8 cellular contexts compared by ENCODE assay signal in the genomic region with DNA sequence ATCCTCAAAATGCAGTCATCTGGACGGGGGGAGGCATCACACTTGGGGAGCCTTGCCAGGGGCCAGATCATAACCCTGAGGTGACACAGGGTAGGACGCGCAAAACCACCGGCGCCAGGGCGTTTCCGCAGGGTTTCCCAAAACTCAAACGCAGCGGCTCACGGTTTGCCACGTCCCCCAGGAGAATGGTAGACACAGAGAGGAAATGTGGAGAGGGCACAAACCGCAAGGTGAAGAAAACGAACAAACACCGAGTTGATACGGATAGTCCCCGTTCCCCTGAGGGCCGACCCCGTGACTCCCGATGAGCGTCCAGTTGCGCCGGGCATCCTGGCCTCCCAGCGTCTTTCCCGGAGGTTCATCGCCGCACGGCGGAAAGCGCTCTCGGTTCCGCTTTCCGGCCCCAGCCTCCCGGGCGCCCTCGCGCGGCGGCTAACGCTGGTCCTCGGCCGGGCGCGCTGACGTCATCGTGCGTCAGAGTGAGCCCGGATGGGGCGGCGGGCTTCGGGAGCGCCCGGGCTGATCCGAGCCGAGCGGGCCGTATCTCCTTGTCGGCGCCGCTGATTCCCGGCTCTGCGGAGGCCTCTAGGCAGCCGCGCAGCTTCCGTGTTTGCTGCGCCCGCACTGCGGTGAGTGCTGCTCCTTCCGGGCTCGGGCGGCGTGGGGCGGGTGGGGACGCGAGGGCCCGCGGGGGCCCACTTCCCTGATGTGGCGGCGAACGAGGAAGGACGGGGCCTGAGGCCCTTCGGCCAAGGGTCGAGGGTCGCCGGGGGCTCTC. TPM values are rescaled to one million over a fixed set of nuclear protein-coding genes. Genes with fewer than 3 reads are reported as not detected.
A peak's percentile ranks its signal among the peaks of the same experiment; 100 is the strongest.
DNase-seq lines count a peak whose midpoint lies in the region; ATAC-seq and TF ChIP-seq lines count a peak whose summit lies in the region.

A gene (plus strand): TSS at position 467 of the 778 bp plus-strand sequence. CDS start 2,641 bp downstream, outside the sequence.

- peak; percentile 57 for TF ChIP-seq EP300 in neural cell (conservative IDR thresholded peaks at IDR 0.05; ENCODE audit: poor library complexity, severe bottlenecking)

- H3K27me3 ChIP-seq in GM23338 (ENCODE audit: insufficient read depth) (no peaks in the 10 kb centered on the region), neural cell (ENCODE audit: insufficient read depth, low read depth, low read length) (no peaks in the 10 kb centered on the region), stomach smooth muscle (ENCODE audit: control insufficient read depth in 1 of 2, insufficient read depth in 2 of 2, low read length in 2 of 2) (no peaks in the 10 kb centered on the region)

- H3K4me1 ChIP-seq in ES-I3 (ENCODE audit: insufficient read depth, low read length): peaks cover 4% of the 10 kb centered on the region; the same call in 1 of the 2 replicates
- peaks cover 11% of the 10 kb centered on the region for H3K4me1 ChIP-seq in GM23338 (ENCODE audit: insufficient read depth)
- peaks cover 10% of the 10 kb centered on the region for H3K4me1 ChIP-seq in stomach smooth muscle (ENCODE audit: control insufficient read depth, insufficient read depth, low read length)

- H4K20me1 ChIP-seq in GM23338 (replicated peaks; ENCODE audit: insufficient read depth): peaks cover 3% of the 10 kb centered on the region; the same call in 1 of the 2 replicates
- H4K20me1 ChIP-seq in neural cell (ENCODE audit: insufficient read depth): no peaks in the 10 kb centered on the region

- H3K27ac ChIP-seq in GM23338 (ENCODE audit: low read depth) (peak within 1 kb of the TSS; percentile 88), neural cell (ENCODE audit: low read length) (peak within 1 kb of the TSS; percentile 85), stomach smooth muscle (ENCODE audit: low read length) (peak within 1 kb of the TSS; percentile 94)

- peak; percentile 59 for TF ChIP-seq RAD21 in neural cell (conservative IDR thresholded peaks at IDR 0.05)

- H3K4me3 Mint-ChIP-seq in GM23338: peak within 1 kb of the TSS; percentile 98

- H3K9me3 ChIP-seq in ES-I3 (ENCODE audit: control insufficient read depth, insufficient read depth, low read length) (no peaks in the 10 kb centered on the region), neural cell (ENCODE audit: low read length) (no peaks in the 10 kb centered on the region), stomach smooth muscle (ENCODE audit: control insufficient read depth in 2 of 2, low read length in 2 of 2) (no peaks in the 10 kb centered on the region)

- peak within 1 kb of the TSS; percentile 95 for H3K27ac Mint-ChIP-seq in GM23338

- peaks cover 7% of the 10 kb centered on the region; the same call in 1 of the 3 replicates for H3K36me3 Mint-ChIP-seq in GM23338 (ENCODE audit: low read depth)

- H3K4me2 ChIP-seq in GM23338 (peak within 1 kb of the TSS; percentile 99), neural cell (ENCODE audit: low read length) (peak within 1 kb of the TSS; percentile 83)

- peaks cover 2% of the 10 kb centered on the region for H3K27me3 Mint-ChIP-seq in GM23338 (ENCODE audit: insufficient read depth, low read depth, poor library complexity)

- peaks cover 29% of the 10 kb centered on the region for H3K79me2 ChIP-seq in GM23338 (replicated peaks; ENCODE audit: insufficient read depth)
- peaks cover 37% of the 10 kb centered on the region for H3K79me2 ChIP-seq in neural cell (replicated peaks; ENCODE audit: insufficient read depth, low read length)

- no peaks in the 10 kb centered on the region for H3F3A ChIP-seq in GM23338 (replicated peaks; ENCODE audit: low read depth)
- peaks cover 4% of the 10 kb centered on the region for H3F3A ChIP-seq in neural cell (ENCODE audit: insufficient read depth, low read length, poor library complexity, severe bottlenecking)

- H3K4me3 ChIP-seq in GM23338: peak within 1 kb of the TSS; percentile 93
- peak within 1 kb of the TSS; percentile 83 for H3K4me3 ChIP-seq in neural cell (ENCODE audit: low read length)
- H3K4me3 ChIP-seq in stomach smooth muscle (ENCODE audit: low read length in 2 of 2): peak within 1 kb of the TSS; percentile 93 to 94

- peak; percentile 81 for TF ChIP-seq POLR2A in Raji (IDR thresholded peaks at IDR 0.05; ENCODE audit: insufficient read depth, low read depth, low read length)

- H2AFZ ChIP-seq in GM23338 (peak within 1 kb of the TSS; percentile 97), neural cell (ENCODE audit: low read depth, low read length) (peak within 1 kb of the TSS; percentile 84)

- peaks cover 12% of the 10 kb centered on the region for H3K4me1 Mint-ChIP-seq in GM23338

- no peaks in the 10 kb centered on the region for H3K9me2 ChIP-seq in GM23338 (ENCODE audit: insufficient read depth)
- no peaks in the 10 kb centered on the region for H3K9me2 ChIP-seq in neural cell (ENCODE audit: insufficient read depth, low read length)

- H3K9me3 Mint-ChIP-seq in GM23338: no peaks in the 10 kb centered on the region

- DNase-seq in GM23338 (ENCODE audit: low spot score): peak; percentile 96
- DNase-seq in LHCN-M2 (ENCODE audit: low read depth): peak; percentile 93
- DNase-seq in activated effector memory CD4-positive, alpha-beta T cell treated with Interleukin-2 at 50 U/mL for 16 hours: peak; percentile 92
- peak; percentile 78 for DNase-seq in fibroblast of the conjunctiva (ENCODE audit: low read depth)

- TF ChIP-seq CTCF in GM23338 (conservative IDR thresholded peaks at IDR 0.05; ENCODE audit: low read depth in 2 of 2) (peak; percentile 42 to 77; a peak in 3 of 4 replicates), neural cell (IDR thresholded peaks at IDR 0.05; ENCODE audit: poor library complexity, severe bottlenecking) (peak; percentile 98)

- 0 out of 2 replicates have a peak, but pooled peaks cover 6% of the 10 kb centered on the region for H3K36me3 ChIP-seq in ES-I3 (ENCODE audit: insufficient read depth, low read length)
- H3K36me3 ChIP-seq in GM23338 (ENCODE audit: insufficient read depth): no peaks in the 10 kb centered on the region
- no peaks in the 10 kb centered on the region for H3K36me3 ChIP-seq in neural cell (ENCODE audit: insufficient read depth, low read length)
- H3K36me3 ChIP-seq in stomach smooth muscle (ENCODE audit: control insufficient read depth in 2 of 2, insufficient read depth in 2 of 2, low read length in 2 of 2): peaks cover 2 to 6% of the 10 kb centered on the region in 2 donors

- H3K9ac ChIP-seq in ES-I3 (ENCODE audit: low read depth, low read length) (peak within 1 kb of the TSS; percentile 96), neural cell (ENCODE audit: low read length) (peak within 1 kb of the TSS; percentile 88), stomach smooth muscle (ENCODE audit: low read length in 2 of 2) (peak within 1 kb of the TSS; percentile 96 to 98)

- ATAC-seq in GM23338: peak; percentile 97

TF ChIP-seq in GM23338, 12 proteins besides CTCF, POLR2A, EP300 and RAD21 (continues in another document):
- TF ChIP-seq STAT1 (IDR thresholded peaks at IDR 0.05; ENCODE audit: unreplicated experiment) (no peak), CREB1 (CRISPR knock-in tag; IDR thresholded peaks at IDR 0.05; ENCODE audit: low read depth) (peak; percentile 98), POLR2AphosphoS5 (IDR thresholded peaks at IDR 0.05; ENCODE audit: low read depth) (peak; percentile 84), JUNB (IDR thresholded peaks at IDR 0.05; ENCODE audit: unreplicated experiment) (no peak), ZNF114 (CRISPR knock-in tag; IDR thresholded peaks at IDR 0.05) (no peak), EZH2phosphoT487 (IDR thresholded peaks at IDR 0.05; ENCODE audit: unreplicated experiment) (no peak), NANOG (IDR thresholded peaks at IDR 0.05; ENCODE audit: borderline replicate concordance) (no peak)

TF ChIP-seq in neural cell, 6 proteins besides CTCF, POLR2A, EP300 and RAD21:
- peak; percentile 70 for TF ChIP-seq TAF1 (IDR thresholded peaks at IDR 0.05; ENCODE audit: low read depth)
- peak; percentile 65 for TF ChIP-seq MXI1 (conservative IDR thresholded peaks at IDR 0.05; ENCODE audit: poor library complexity, severe bottlenecking)
- TF ChIP-seq EZH2 (IDR thresholded peaks at IDR 0.05; ENCODE audit: borderline replicate concordance, insufficient read depth, low read length, poor library complexity, severe bottlenecking): no peak
- peak; percentile 67 for TF ChIP-seq POLR2AphosphoS5 (IDR thresholded peaks at IDR 0.05)
- TF ChIP-seq, protein P1, sequence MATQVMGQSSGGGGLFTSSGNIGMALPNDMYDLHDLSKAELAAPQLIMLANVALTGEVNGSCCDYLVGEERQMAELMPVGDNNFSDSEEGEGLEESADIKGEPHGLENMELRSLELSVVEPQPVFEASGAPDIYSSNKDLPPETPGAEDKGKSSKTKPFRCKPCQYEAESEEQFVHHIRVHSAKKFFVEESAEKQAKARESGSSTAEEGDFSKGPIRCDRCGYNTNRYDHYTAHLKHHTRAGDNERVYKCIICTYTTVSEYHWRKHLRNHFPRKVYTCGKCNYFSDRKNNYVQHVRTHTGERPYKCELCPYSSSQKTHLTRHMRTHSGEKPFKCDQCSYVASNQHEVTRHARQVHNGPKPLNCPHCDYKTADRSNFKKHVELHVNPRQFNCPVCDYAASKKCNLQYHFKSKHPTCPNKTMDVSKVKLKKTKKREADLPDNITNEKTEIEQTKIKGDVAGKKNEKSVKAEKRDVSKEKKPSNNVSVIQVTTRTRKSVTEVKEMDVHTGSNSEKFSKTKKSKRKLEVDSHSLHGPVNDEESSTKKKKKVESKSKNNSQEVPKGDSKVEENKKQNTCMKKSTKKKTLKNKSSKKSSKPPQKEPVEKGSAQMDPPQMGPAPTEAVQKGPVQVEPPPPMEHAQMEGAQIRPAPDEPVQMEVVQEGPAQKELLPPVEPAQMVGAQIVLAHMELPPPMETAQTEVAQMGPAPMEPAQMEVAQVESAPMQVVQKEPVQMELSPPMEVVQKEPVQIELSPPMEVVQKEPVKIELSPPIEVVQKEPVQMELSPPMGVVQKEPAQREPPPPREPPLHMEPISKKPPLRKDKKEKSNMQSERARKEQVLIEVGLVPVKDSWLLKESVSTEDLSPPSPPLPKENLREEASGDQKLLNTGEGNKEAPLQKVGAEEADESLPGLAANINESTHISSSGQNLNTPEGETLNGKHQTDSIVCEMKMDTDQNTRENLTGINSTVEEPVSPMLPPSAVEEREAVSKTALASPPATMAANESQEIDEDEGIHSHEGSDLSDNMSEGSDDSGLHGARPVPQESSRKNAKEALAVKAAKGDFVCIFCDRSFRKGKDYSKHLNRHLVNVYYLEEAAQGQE (IDR thresholded peaks at IDR 0.05; ENCODE audit: borderline replicate concordance): no peak
- peak; percentile 68 for TF ChIP-seq SMC3 (conservative IDR thresholded peaks at IDR 0.05; ENCODE audit: poor library complexity)

RNA-seq across cellular contexts. Expression of the gene that starts here (rescaled TPM):
- 25.2 and 38.2 TPM in 2 replicates for total RNA-seq in GM23338 (2014; rRNA removed; shearing (Covaris generic))
- 15.3 and 15.7 TPM in 2 replicates for polyA plus RNA-seq in GM23338 (2016; fragmentation: Nextera tagmentation; extraction: Ambion mirVana)
- total RNA-seq in LHCN-M2 (2014; rRNA removed): 65.9 and 77.4 TPM in 2 replicates
- polyA plus RNA-seq in LHCN-M2 (2012): 39.2 TPM
- polyA plus RNA-seq in neural cell: 61.7 and 68.7 TPM in 2 replicates
- polyA minus RNA-seq in neural cell: 133 and 139 TPM in 2 replicates

Comparison
In these comparisons a context has a peak if more than half of its experiments do, and no peak if none do; other contexts are left out.
1. Peak in every context shown above with its lines: DNase-seq, ATAC-seq, H3K4me3 ChIP-seq and H3K27ac ChIP-seq.